In genomic region chr11:114135737-114136151, GRCh38 we compare ENCODE assay signal across 10 cellular contexts.
A peak's percentile ranks its signal among the peaks of the same experiment; 100 is the strongest.
DNase-seq lines count a peak whose midpoint lies in the region; ATAC-seq and TF ChIP-seq lines count a peak whose summit lies in the region.
"Had no signal": no experiment of that assay in that cellular context is flagged by ENCODE, and none has a peak within 500 bp of the region (broad histone marks: within the 10 kb centered on the region; RNA-seq: fewer than 3 reads in every experiment).

No MANE protein-coding gene starts in this region.

- no peaks in the 10 kb centered on the region for H3K79me2 ChIP-seq in Loucy (ENCODE audit: insufficient read depth, low read length)

- H3K36me3 ChIP-seq in Loucy (ENCODE audit: insufficient read depth, low read length) (no peaks in the 10 kb centered on the region), tibial nerve (peaks cover 0 to 20% (median 0%) of the 10 kb centered on the region in 3 donors)

- peaks cover 98% of the 10 kb centered on the region for H3K36me3 Mint-ChIP-seq in MCF 10A (ENCODE audit: insufficient read depth, unreplicated experiment)

- H3K4me3 ChIP-seq in Loucy (ENCODE audit: low read length, poor library complexity, severe bottlenecking) = no peak overlapping the region
- H3K4me3 ChIP-seq in tibial nerve = no peak overlapping the region

- no peak overlapping the region for H2AFZ ChIP-seq in Loucy (ENCODE audit: low read length)

- no peak for DNase-seq in MCF 10A (ENCODE audit: unreplicated experiment)
- no peak for DNase-seq in tibial nerve (ENCODE audit: low spot score in 2 of 2)
- no peak for DNase-seq in COR-L47 (lab: John Stamatoyannopoulos, UW)
- DNase-seq: occipital lobe had no signal

- no TSS peak for BruUV-seq in MCF 10A (replicated peaks; lab: Mats Ljungman, UMichigan)

- peak overlapping the region; percentile 14 for H3K4me2 ChIP-seq in Loucy (ENCODE audit: low read depth, low read length, poor library complexity, severe bottlenecking)

- H3K9me2 ChIP-seq in Loucy (replicated peaks; ENCODE audit: low read depth, low read length) = no peaks in the 10 kb centered on the region

- H3K27me3 ChIP-seq in Loucy (ENCODE audit: insufficient read depth, low read length, poor library complexity, severe bottlenecking) (no peaks in the 10 kb centered on the region), layer of hippocampus (ENCODE audit: control insufficient read depth, insufficient read depth, low read length) (no peaks in the 10 kb centered on the region), tibial nerve (no peaks in the 10 kb centered on the region)

- no peaks in the 10 kb centered on the region for H3K9me3 ChIP-seq in Loucy (ENCODE audit: insufficient read depth, low read depth, low read length)
- H3K9me3 ChIP-seq in tibial nerve = no peaks in the 10 kb centered on the region

- H3K27ac ChIP-seq in layer of hippocampus (ENCODE audit: low read depth, low read length) = peak overlapping the region; percentile 12
- H3K27ac ChIP-seq in tibial nerve = peak overlapping the region in 3 of 4 donors; percentile 4 to 99 (median 79)
- H3K27ac ChIP-seq: epithelial cell of prostate had no signal

- H4K20me1 ChIP-seq in Loucy (ENCODE audit: insufficient read depth, low read length, poor library complexity, severe bottlenecking) = no peaks in the 10 kb centered on the region

- TF ChIP-seq EP300 in tibial nerve (IDR thresholded peaks at IDR 0.05) = peak in 1 of 2 donors; percentile 63

- peaks cover 64% of the 10 kb centered on the region for H3K4me1 Mint-ChIP-seq in MCF 10A (ENCODE audit: insufficient read depth, unreplicated experiment)

- TF ChIP-seq CTCF in Loucy (conservative IDR thresholded peaks at IDR 0.05; ENCODE audit: low read length) (no peak), MCF 10A (IDR thresholded peaks at IDR 0.05; ENCODE audit: unreplicated experiment) (no peak), tibial nerve (IDR thresholded peaks at IDR 0.05) (no peak)

- no peak overlapping the region for H3K4me3 Mint-ChIP-seq in MCF 10A (ENCODE audit: unreplicated experiment)
- H3K4me3 Mint-ChIP-seq: activated T-helper 17 cell treated with anti-CD3 and anti-CD28 coated beads, Interleukin-2, amount 50 U/mL, for 72 hours had no signal

- 65 to 74% methylated on average over 4 of the region's 4 CpGs for WGBS in tibial nerve, 2 donors

- H3K9ac ChIP-seq in Loucy (ENCODE audit: low read depth, low read length, poor library complexity, severe bottlenecking) = no peak overlapping the region

- POLR2A ChIA-PET in MCF 10A (lab: Yijun Ruan, JAX) = interaction anchor here (0.5 to 3.5 kb wide), 9 partner anchors 12 to 150 kb away, joined by 3 to 19 read pairs (median 8); no protein-coding TSS in a partner anchor

- peak in 1 of 2 donors; percentile 21 for TF ChIP-seq POLR2A in tibial nerve (IDR thresholded peaks at IDR 0.05)

- intact Hi-C loops in MCF 10A (cut with micrococcal nuclease) = no loop called here

- peak overlapping the region; percentile 86 for H3K27ac Mint-ChIP-seq in MCF 10A (ENCODE audit: low read depth, unreplicated experiment)
- H3K27ac Mint-ChIP-seq: activated T-helper 17 cell treated with anti-CD3 and anti-CD28 coated beads, Interleukin-2, amount 50 U/mL, for 72 hours had no signal

- H3K27me3 Mint-ChIP-seq in MCF 10A (ENCODE audit: insufficient read depth, unreplicated experiment) = no peaks in the 10 kb centered on the region
- H3K27me3 Mint-ChIP-seq: activated T-helper 17 cell treated with anti-CD3 and anti-CD28 coated beads, Interleukin-2, amount 50 U/mL, for 72 hours had no signal

- CTCF ChIA-PET in MCF 10A (lab: Yijun Ruan, JAX) = no interaction called here

- ATAC-seq in GM18502 (IDR thresholded peaks at IDR 0.05; ENCODE audit: poor library complexity, unreplicated experiment) (no peak), HG02973 (IDR thresholded peaks at IDR 0.05; ENCODE audit: unreplicated experiment) (no peak)
- ATAC-seq: activated T-helper 17 cell treated with anti-CD3 and anti-CD28 coated beads, Interleukin-2, amount 50 U/mL, for 72 hours had no signal

- peaks cover 28% of the 10 kb centered on the region for H3K4me1 ChIP-seq in Loucy (ENCODE audit: insufficient read depth, low read length, poor library complexity, severe bottlenecking)
- H3K4me1 ChIP-seq in tibial nerve = peaks cover 0 to 98% (median 79%) of the 10 kb centered on the region in 4 donors

- H3F3A ChIP-seq in Loucy (ENCODE audit: low read depth) = no peaks in the 10 kb centered on the region

- H3K9me3 Mint-ChIP-seq in MCF 10A (ENCODE audit: unreplicated experiment) = no peaks in the 10 kb centered on the region
- H3K9me3 Mint-ChIP-seq: activated T-helper 17 cell treated with anti-CD3 and anti-CD28 coated beads, Interleukin-2, amount 50 U/mL, for 72 hours had no signal
